ENCODE assay signal across 1 cellular context in genomic region chr17:48471807-48472484, GRCh38.
TF ChIP-seq lines count a peak whose summit lies in the region.

No MANE protein-coding gene starts in this region.

TF ChIP-seq in IMR-90, 13 proteins besides CTCF, POLR2A, EP300 and RAD21 (continued from another document):
- TF ChIP-seq MXI1 (IDR thresholded peaks at IDR 0.05; ENCODE audit: borderline replicate concordance, low read depth, low read length) = no peak
- no peak for TF ChIP-seq MAFK (IDR thresholded peaks at IDR 0.05; ENCODE audit: low read depth, low read length)
- no peak for TF ChIP-seq ELK1 (IDR thresholded peaks at IDR 0.05; ENCODE audit: borderline replicate concordance, low read depth, low read length)
- no peak for TF ChIP-seq CEBPB (IDR thresholded peaks at IDR 0.05; ENCODE audit: low read depth, low read length)
- TF ChIP-seq CHD1 (IDR thresholded peaks at IDR 0.05; ENCODE audit: low read depth, low read length) = no peak
- no peak for TF ChIP-seq BHLHE40 (IDR thresholded peaks at IDR 0.05; ENCODE audit: low read depth, low read length)
- no peak for TF ChIP-seq FOS (IDR thresholded peaks at IDR 0.05; ENCODE audit: low read depth, low read length)
- no peak for TF ChIP-seq RCOR1 (IDR thresholded peaks at IDR 0.05; ENCODE audit: insufficient replicate concordance, low read length)
- TF ChIP-seq NFE2L2 (IDR thresholded peaks at IDR 0.05; ENCODE audit: low read depth, low read length) = no peak
